In the genomic region with DNA sequence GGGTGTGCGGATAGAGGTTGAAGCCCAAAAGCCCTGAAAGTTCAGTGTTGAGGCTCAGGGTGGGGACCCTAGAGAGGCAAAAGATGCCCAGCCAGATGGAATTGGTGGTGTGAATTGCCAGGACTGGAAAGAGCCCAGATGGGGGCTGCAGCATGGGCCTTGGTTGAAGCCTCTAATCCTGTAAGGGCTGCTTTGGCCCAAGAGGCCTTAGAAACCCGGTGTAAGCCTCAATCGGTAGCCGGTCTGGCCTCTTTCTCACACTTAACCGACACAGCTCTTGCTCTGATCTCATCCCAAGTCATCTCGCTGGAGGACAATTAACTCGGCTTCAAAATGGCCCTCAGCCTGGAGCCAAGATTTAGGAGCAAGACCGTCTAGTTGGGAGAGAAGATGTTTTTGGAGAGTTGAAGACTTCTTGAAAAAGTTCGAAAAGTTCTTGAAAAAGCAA, we compare ENCODE assay signal across 8 cellular contexts. TPM values are rescaled to one million over a fixed set of nuclear protein-coding genes. Genes with fewer than 3 reads are reported as not detected.
A peak's percentile ranks its signal among the peaks of the same experiment; 100 is the strongest.
DNase-seq lines count a peak whose midpoint lies in the region; ATAC-seq and TF ChIP-seq lines count a peak whose summit lies in the region.

No MANE protein-coding gene starts in this region.

- peaks cover 60% of the 10 kb centered on the region for H3K4me1 Mint-ChIP-seq in activated T-helper 2 cell treated with anti-CD3 and anti-CD28 coated beads, Interferon-gamma antibody, Interleukin-2, Interleukin-4, amounts not matched to agents 10 μg/mL and 5 μg/mL and 100 μg/mL, durations not matched to agents 14 hours and 24 hours and 36 hours (ENCODE audit: low read depth)

- 28 to 33% methylated on average over 9 of the region's 9 CpGs for WGBS in heart right ventricle, 2 donors
- 16 to 21% methylated on average over 9 of the region's 9 CpGs for WGBS in sigmoid colon, 2 donors

- intact Hi-C loops in activated T-helper 2 cell treated with anti-CD3 and anti-CD28 coated beads, Interferon-gamma antibody, Interleukin-2, Interleukin-4, amounts not matched to agents 10 μg/mL and 5 μg/mL and 100 μg/mL, durations not matched to agents 14 hours and 24 hours and 36 hours (cut with micrococcal nuclease) = loop anchor here (2.0 to 10.0 kb wide), 4 partner anchors 82 to 614 kb away; a partner anchor contains a TSS
- intact Hi-C loops in heart right ventricle (cut with DNase I) (loop anchor here in 3 of 10 donors (5.0 kb wide), 2 partner anchors 34 to 241 kb away; a partner anchor contains a TSS), sigmoid colon (cut with DNase I) (loop anchor here (10.0 kb wide), 1 partner anchor 954 kb away; a partner anchor contains a TSS)

- no peak for TF ChIP-seq EP300 in sigmoid colon (IDR thresholded peaks at IDR 0.05)

- H3K27me3 Mint-ChIP-seq in activated T-helper 2 cell treated with anti-CD3 and anti-CD28 coated beads, Interferon-gamma antibody, Interleukin-2, Interleukin-4, amounts not matched to agents 10 μg/mL and 5 μg/mL and 100 μg/mL, durations not matched to agents 14 hours and 24 hours and 36 hours (ENCODE audit: low read depth) = no peaks in the 10 kb centered on the region

- H3K4me3 ChIP-seq in BJ (ENCODE audit: low read depth, low read length) (peak overlapping the region; percentile 95), heart right ventricle (peak overlapping the region; percentile 73 to 100 (median 95)), sigmoid colon (peak overlapping the region; percentile 90 to 99 (median 94))

- H3K36me3 Mint-ChIP-seq in activated T-helper 2 cell treated with anti-CD3 and anti-CD28 coated beads, Interferon-gamma antibody, Interleukin-2, Interleukin-4, amounts not matched to agents 10 μg/mL and 5 μg/mL and 100 μg/mL, durations not matched to agents 14 hours and 24 hours and 36 hours (ENCODE audit: low read depth) = peaks cover 64% of the 10 kb centered on the region

- H3K36me3 ChIP-seq in BJ (ENCODE audit: control insufficient read depth, insufficient read depth, low read length) (peaks cover 23% of the 10 kb centered on the region), heart right ventricle (peaks cover 0 to 50% (median 14%) of the 10 kb centered on the region in 9 donors), sigmoid colon (peaks cover 11 to 28% (median 21%) of the 10 kb centered on the region in 4 donors)

- H3K4me1 ChIP-seq in heart right ventricle = peaks cover 0 to 83% (median 38%) of the 10 kb centered on the region in 9 donors
- H3K4me1 ChIP-seq in sigmoid colon = peaks cover 0 to 80% (median 78%) of the 10 kb centered on the region in 4 donors

- POLR2A ChIA-PET in BJ (lab: Charles Lee) = interaction anchor here (0.6 to 2.5 kb wide), 5 partner anchors 16 to 698 kb away, joined by 4 to 20 read pairs (median 6); a partner anchor contains a TSS

- CTCF ChIA-PET in BJ (lab: Yijun Ruan, JAX) = interaction anchor here (0.7 to 6.9 kb wide), 3 partner anchors 14 to 37 kb away, joined by 4 to 48 read pairs (median 6); no protein-coding TSS in a partner anchor

- H3K27ac Mint-ChIP-seq in activated T-helper 2 cell treated with anti-CD3 and anti-CD28 coated beads, Interferon-gamma antibody, Interleukin-2, Interleukin-4, amounts not matched to agents 10 μg/mL and 5 μg/mL and 100 μg/mL, durations not matched to agents 14 hours and 24 hours and 36 hours = peak overlapping the region; percentile 96

- H3K27ac ChIP-seq in heart right ventricle = peak overlapping the region; percentile 99 to 100 (median 100)
- peak overlapping the region; percentile 97 to 100 (median 100) for H3K27ac ChIP-seq in sigmoid colon

- peak overlapping the region; percentile 95 for H3K4me3 Mint-ChIP-seq in activated T-helper 2 cell treated with anti-CD3 and anti-CD28 coated beads, Interferon-gamma antibody, Interleukin-2, Interleukin-4, amounts not matched to agents 10 μg/mL and 5 μg/mL and 100 μg/mL, durations not matched to agents 14 hours and 24 hours and 36 hours (ENCODE audit: low read depth)

- no peaks in the 10 kb centered on the region for H3K27me3 ChIP-seq in BJ (ENCODE audit: control insufficient read depth, insufficient read depth, low read length)
- H3K27me3 ChIP-seq in heart right ventricle = peaks cover 0 to 4% (median 0%) of the 10 kb centered on the region in 7 donors
- H3K27me3 ChIP-seq in sigmoid colon = no peaks in the 10 kb centered on the region

- no peaks in the 10 kb centered on the region for H3K9me3 Mint-ChIP-seq in activated T-helper 2 cell treated with anti-CD3 and anti-CD28 coated beads, Interferon-gamma antibody, Interleukin-2, Interleukin-4, amounts not matched to agents 10 μg/mL and 5 μg/mL and 100 μg/mL, durations not matched to agents 14 hours and 24 hours and 36 hours

- H3K9me3 ChIP-seq in heart right ventricle = no peaks in the 10 kb centered on the region
- H3K9me3 ChIP-seq in sigmoid colon = no peaks in the 10 kb centered on the region

- peak in 4 of 8 donors; percentile 0 to 8 (median 6) for ATAC-seq in heart right ventricle

- DNase-seq in BJ (ENCODE audit: low read depth) = no peak
- peak; percentile 63 to 66 for DNase-seq in Kasumi-1 (lab: John Stamatoyannopoulos, UW)
- no peak for DNase-seq in activated T-helper 2 cell treated with anti-CD3 and anti-CD28 coated beads, Interferon-gamma antibody, Interleukin-2, Interleukin-4, amounts not matched to agents 10 μg/mL and 5 μg/mL and 100 μg/mL, durations not matched to agents 14 hours and 24 hours and 36 hours (ENCODE audit: low spot score)
- peak in 1 of 2 donors; percentile 33 for DNase-seq in heart right ventricle
- DNase-seq in sigmoid colon = peak; percentile 80
- no peak for DNase-seq in NCI-H2081 treated with DMSO at 0.1 percent for 48 hours (lab: John Stamatoyannopoulos, UW)
- no peak for DNase-seq in DMS79 (lab: John Stamatoyannopoulos, UW)
- DNase-seq in T1000 (lab: John Stamatoyannopoulos, UW) = no peak

- TF ChIP-seq POLR2A in sigmoid colon (IDR thresholded peaks at IDR 0.05) = no peak

- TF ChIP-seq CTCF in BJ (IDR thresholded peaks at IDR 0.05; ENCODE audit: insufficient read depth, low read depth, low read length) (no peak), heart right ventricle (IDR thresholded peaks at IDR 0.05) (no peak), sigmoid colon (IDR thresholded peaks at IDR 0.05) (no peak)

RNA-seq across cellular contexts. Expression of a gene that starts 2.0 kb away (rescaled TPM):
- polyA plus RNA-seq in BJ (2011; rRNA removed) (942 and 1,247 TPM in 2 replicates), heart right ventricle (100 to 1,000 TPM; 121 to 195 TPM), sigmoid colon (100 to 1,000 TPM; 313 to 464 (median 374) TPM)
- polyA minus RNA-seq in BJ (2011; rRNA and poly(A)+ RNA removed) = 243 and 338 TPM in 2 replicates
- total RNA-seq in activated T-helper 2 cell treated with anti-CD3 and anti-CD28 coated beads, Interferon-gamma antibody, Interleukin-2, Interleukin-4, amounts not matched to agents 10 μg/mL and 5 μg/mL and 100 μg/mL, durations not matched to agents 14 hours and 24 hours and 36 hours = 507 and 520 TPM in 2 replicates
- total RNA-seq in heart right ventricle (100 to 1,000 TPM in 2 of 10 donors, 10 to 100 TPM in 8; 52.0 to 231 (median 72.5) TPM), sigmoid colon (100 to 1,000 TPM; 222 to 826 (median 353) TPM)

RNA-seq across cellular contexts. Expression of a gene that starts 33.4 kb away (rescaled TPM):
- 78.6 and 106 TPM in 2 replicates for polyA plus RNA-seq in BJ (2011; rRNA removed)
- 68.7 and 102 TPM in 2 replicates for polyA minus RNA-seq in BJ (2011; rRNA and poly(A)+ RNA removed)
- 256 and 261 TPM in 2 replicates for total RNA-seq in activated T-helper 2 cell treated with anti-CD3 and anti-CD28 coated beads, Interferon-gamma antibody, Interleukin-2, Interleukin-4, amounts not matched to agents 10 μg/mL and 5 μg/mL and 100 μg/mL, durations not matched to agents 14 hours and 24 hours and 36 hours
- total RNA-seq in heart right ventricle = 10 to 100 TPM; 16.4 to 47.4 (median 21.0) TPM
- polyA plus RNA-seq in heart right ventricle = 10 to 100 TPM; 12.1 to 20.6 TPM
- 10 to 100 TPM; 32.8 to 43.9 (median 34.9) TPM for total RNA-seq in sigmoid colon
- polyA plus RNA-seq in sigmoid colon = 100 to 1,000 TPM in 1 of 3 donors, 10 to 100 TPM in 2; 64.3 to 126 (median 79.4) TPM

Comparison
In these comparisons a context has a peak if more than half of its experiments do, and no peak if none do; other contexts are left out.
1. DNase-seq: peak in Kasumi-1 (2 of 2) and sigmoid colon (single experiment); none in BJ (single experiment), activated T-helper 2 cell treated with anti-CD3 and anti-CD28 coated beads, Interferon-gamma antibody, Interleukin-2, Interleukin-4, amounts not matched to agents 10 μg/mL and 5 μg/mL and 100 μg/mL, durations not matched to agents 14 hours and 24 hours and 36 hours (single experiment), NCI-H2081 treated with DMSO at 0.1 percent for 48 hours (single experiment), DMS79 (single experiment) and T1000 (single experiment).
2. Peak in every context shown above with its lines, with median percentiles within 50 percentile points of each other: H3K4me3 ChIP-seq.